Comparison of ENCODE assay signal across 11 cellular contexts in genomic region chr17:50514936-50515702, GRCh38. TPM values are rescaled to one million over a fixed set of nuclear protein-coding genes. Genes with fewer than 3 reads are reported as not detected.
DNase-seq lines count a peak whose midpoint lies in the region; ATAC-seq, FAIRE-seq and TF ChIP-seq lines count a peak whose summit lies in the region.
"Had no signal": no experiment of that assay in that cellular context is flagged by ENCODE, and none has a peak within 500 bp of the region (broad histone marks: within the 10 kb centered on the region; RNA-seq: fewer than 3 reads in every experiment).

No MANE protein-coding gene starts in this region.

- H3K4me1 Mint-ChIP-seq in brain = peaks cover 40% of the 10 kb centered on the region

- H3K9me3 Mint-ChIP-seq in brain = peaks cover 0 to 3% (median 0%) of the 10 kb centered on the region in 5 experiments
- H3K9me3 Mint-ChIP-seq: CD4-positive, CD25-positive, alpha-beta regulatory T cell had no signal

- TF ChIP-seq RAD21 in HepG2 (CRISPR knock-in tag; IDR thresholded peaks at IDR 0.05) = no peak

- H3K9me3 ChIP-seq in HepG2 (ENCODE audit: low read length) = no peaks in the 10 kb centered on the region

- H3K36me3 ChIP-seq in HepG2 (replicated peaks in 1 of 2; ENCODE audit: control insufficient read depth in 1 of 2, insufficient read depth in 2 of 2, low read length in 2 of 2) = no peaks in the 10 kb centered on the region

- no peaks in the 10 kb centered on the region for H4K20me1 ChIP-seq in HepG2 (ENCODE audit: insufficient read depth, low read length)

- no TSS peak for BruUV-seq in HepG2 (replicated peaks; lab: Mats Ljungman, UMichigan)

- H3K4me2 ChIP-seq in HepG2 (ENCODE audit: low read depth, low read length) = no peak overlapping the region

- TF ChIP-seq POLR2A in HepG2 (IDR thresholded peaks at IDR 0.05; ENCODE audit: insufficient read depth in 1 of 2, low read depth in 2 of 2, low read length in 2 of 2) = no peak

- H3K79me2 ChIP-seq in HepG2 (ENCODE audit: insufficient read depth, low read length) = no peaks in the 10 kb centered on the region

- H3K4me3 Mint-ChIP-seq in brain = no peak overlapping the region

- peaks cover 0 to 8% of the 10 kb centered on the region in 2 experiments; a peak in 1 of 5 replicates for H3K27me3 ChIP-seq in HepG2 (ENCODE audit: control insufficient read depth in 1 of 2, insufficient read depth in 2 of 2, low read length in 2 of 2)

- POLR2A ChIA-PET in HepG2 (lab: Yijun Ruan, JAX) = interaction anchor here (0.5 to 1.8 kb wide), 3 partner anchors 11 to 124 kb away, joined by 3 to 4 read pairs (median 3); no protein-coding TSS in a partner anchor

- peaks cover 62% of the 10 kb centered on the region for H3K4me1 ChIP-seq in HepG2 (ENCODE audit: insufficient read depth, low read length)

- TF ChIP-seq CTCF in brain (conservative IDR thresholded peaks at IDR 0.05) (no peak), HepG2 (CRISPR knock-in tag; IDR thresholded peaks at IDR 0.05) (no peak)

- peaks cover 3% of the 10 kb centered on the region for H3K27me3 Mint-ChIP-seq in brain
- H3K27me3 Mint-ChIP-seq: CD4-positive, CD25-positive, alpha-beta regulatory T cell had no signal

- H3K36me3 Mint-ChIP-seq in brain = no peaks in the 10 kb centered on the region
- H3K36me3 Mint-ChIP-seq: CD4-positive, CD25-positive, alpha-beta regulatory T cell had no signal

- H3K27ac ChIP-seq in HepG2 (ENCODE audit: extremely low read length, insufficient read depth, low read length) = no peak overlapping the region
- H3K27ac ChIP-seq: VCaP had no signal

- FAIRE-seq in HepG2 (lab: Jason Lieb, UNC) = no peak

- WGBS in HepG2 (ENCODE audit: low lambda C conversion rate) = 23% methylated on average over 6 of the region's 6 CpGs

- no peak for ATAC-seq in HepG2
- ATAC-seq in HG03520 (IDR thresholded peaks at IDR 0.05; ENCODE audit: unreplicated experiment) = no peak

- no peak overlapping the region for H3K4me3 ChIP-seq in HepG2 (replicated peaks in 1 of 3; ENCODE audit: insufficient read depth in 1 of 3, low read depth in 2 of 3, low read length in 3 of 3)

- intact Hi-C loops in HepG2 (cut with micrococcal nuclease; ENCODE audit: unreplicated experiment) = no loop called here

- peak; percentile 15 for DNase-seq in CD1c-positive myeloid dendritic cell (ENCODE audit: extremely low spot score)
- DNase-seq in HepG2 (ENCODE audit: low spot score) = peak; percentile 60
- no peak for DNase-seq in NCI-H146 treated with DMSO at 0.1 percent for 48 hours (lab: John Stamatoyannopoulos, UW; ENCODE audit: unreplicated experiment)
- no peak for DNase-seq in activated T-cell treated with anti-CD3 and anti-CD28 coated beads, Interleukin-2, amount 50 U/mL, for 1 hour
- DNase-seq: activated naive CD4-positive, alpha-beta T cell treated with Interleukin-2 at 50 U/mL for 16 hours; CD4-positive, CD25-positive, alpha-beta regulatory T cell; OCI-M1 had no signal

- H3K9ac ChIP-seq in HepG2 (ENCODE audit: insufficient read depth, low read depth, low read length) = no peak overlapping the region

- in situ Hi-C loops in HepG2 (cut with HindIII; ENCODE audit: extremely low pct_ligation_motif_present, low pct_unique_long_range_greater_than_20kb) = no loop called here

- H3K27ac Mint-ChIP-seq in brain = peak overlapping the region in 3 of 5 experiments; percentile 2 to 60 (median 6)

- H2AFZ ChIP-seq in HepG2 (ENCODE audit: low read length) = no peak overlapping the region

- TF ChIP-seq EP300 in HepG2 (IDR thresholded peaks at IDR 0.05; ENCODE audit: low read depth in 2 of 2, low read length in 2 of 2) = no peak
- no peak for TF ChIP-seq EP300 in HepG2 (CRISPR knock-in tag; IDR thresholded peaks at IDR 0.05; ENCODE audit: borderline replicate concordance)

- CTCF ChIA-PET in HepG2 (lab: Yijun Ruan, JAX; ENCODE audit: low intra/inter-chr PET ratio, low total read pairs) = no interaction called here

RNA-seq across cellular contexts. Expression of gene MYCBPAP, which starts 6.9 kb away (rescaled TPM):
- 0.61 TPM for polyA plus RNA-seq in brain (ENCODE audit: insufficient read depth, low read depth, low replicate concordance)
- 0.24 and 0.36 TPM in 2 replicates for total RNA-seq in HepG2 (2016; rRNA removed; fragmentation: Illumina TruSeq; extraction: Trizol)
- not detected in 2 replicates for total RNA-seq in HepG2 (2016; cell fraction: cytosol; rRNA removed; fragmentation: Illumina TruSeq; extraction: Trizol; ENCODE audit: low read depth)
- total RNA-seq in HepG2 (2016; cell fraction: insoluble cytoplasmic fraction; rRNA removed; fragmentation: Illumina TruSeq; extraction: Trizol) = 0.09 and 0.32 TPM in 2 replicates
- 0.41 TPM in 1 of 2 replicates, not detected in the other for total RNA-seq in HepG2 (2016; cell fraction: membrane; rRNA removed; fragmentation: Illumina TruSeq; extraction: Trizol)
- 0.47 and 1.0 TPM in 2 replicates for total RNA-seq in HepG2 (2016; cell fraction: nucleus; rRNA removed; fragmentation: Illumina TruSeq; extraction: Trizol)
- 0.18 and 0.22 TPM in 2 replicates for polyA plus RNA-seq in HepG2 (2011; rRNA removed)
- polyA plus RNA-seq in HepG2 (2011; cell fraction: cytosol; rRNA removed) = 0.12 and 0.13 TPM in 2 replicates
- 0.69 and 1.0 TPM in 2 replicates for polyA plus RNA-seq in HepG2 (2011; cell fraction: nucleus; rRNA removed)
- 0.48 and 0.56 TPM in 2 replicates for polyA plus RNA-seq in HepG2 (2012)
- polyA plus RNA-seq in HepG2 (2016; cell fraction: cytosol; fragmentation: Illumina TruSeq; extraction: Trizol; ENCODE audit: low read depth) = not detected in 2 replicates
- polyA plus RNA-seq in HepG2 (2016; cell fraction: insoluble cytoplasmic fraction; fragmentation: Illumina TruSeq; extraction: Trizol; ENCODE audit: low read depth) = 0.36 and 0.41 TPM in 2 replicates
- polyA plus RNA-seq in HepG2 (2016; cell fraction: membrane; fragmentation: Illumina TruSeq; extraction: Trizol; ENCODE audit: low read depth) = 0.07 TPM in 1 of 2 replicates, not detected in the other
- polyA plus RNA-seq in HepG2 (2016; cell fraction: nucleus; fragmentation: Illumina TruSeq; extraction: Trizol; ENCODE audit: insufficient read depth, low read depth) = 0.93 and 1.1 TPM in 2 replicates
- polyA minus RNA-seq in HepG2 (2011; rRNA and poly(A)+ RNA removed; ENCODE audit: low replicate concordance) = 0.33 TPM in 1 of 2 replicates, not detected in the other
- not detected in 2 replicates for polyA minus RNA-seq in HepG2 (2011; cell fraction: cytosol; rRNA and poly(A)+ RNA removed)
- polyA minus RNA-seq in HepG2 (2011; cell fraction: nucleus; rRNA and poly(A)+ RNA removed) = 0.52 and 0.75 TPM in 2 replicates

RNA-seq across cellular contexts. Expression of gene EPN3, which starts 17.4 kb away (rescaled TPM):
- polyA plus RNA-seq in brain (ENCODE audit: insufficient read depth, low read depth, low replicate concordance) = 2.1 TPM
- total RNA-seq in HepG2 (2016; rRNA removed; fragmentation: Illumina TruSeq; extraction: Trizol) = 0.41 and 0.95 TPM in 2 replicates
- 0.88 and 1.1 TPM in 2 replicates for total RNA-seq in HepG2 (2016; cell fraction: cytosol; rRNA removed; fragmentation: Illumina TruSeq; extraction: Trizol; ENCODE audit: low read depth)
- total RNA-seq in HepG2 (2016; cell fraction: insoluble cytoplasmic fraction; rRNA removed; fragmentation: Illumina TruSeq; extraction: Trizol) = 0.54 and 0.71 TPM in 2 replicates
- total RNA-seq in HepG2 (2016; cell fraction: membrane; rRNA removed; fragmentation: Illumina TruSeq; extraction: Trizol) = 0.90 and 1.3 TPM in 2 replicates
- 1.1 and 1.6 TPM in 2 replicates for total RNA-seq in HepG2 (2016; cell fraction: nucleus; rRNA removed; fragmentation: Illumina TruSeq; extraction: Trizol)
- 0.05 and 0.11 TPM in 2 replicates for polyA plus RNA-seq in HepG2 (2011; rRNA removed)
- 0.04 and 0.09 TPM in 2 replicates for polyA plus RNA-seq in HepG2 (2011; cell fraction: cytosol; rRNA removed)
- polyA plus RNA-seq in HepG2 (2011; cell fraction: nucleus; rRNA removed) = 0.23 and 0.35 TPM in 2 replicates
- polyA plus RNA-seq in HepG2 (2012) = 0.09 and 0.15 TPM in 2 replicates
- 0.40 and 0.55 TPM in 2 replicates for polyA plus RNA-seq in HepG2 (2016; cell fraction: cytosol; fragmentation: Illumina TruSeq; extraction: Trizol; ENCODE audit: low read depth)
- 1.2 and 1.4 TPM in 2 replicates for polyA plus RNA-seq in HepG2 (2016; cell fraction: insoluble cytoplasmic fraction; fragmentation: Illumina TruSeq; extraction: Trizol; ENCODE audit: low read depth)
- polyA plus RNA-seq in HepG2 (2016; cell fraction: membrane; fragmentation: Illumina TruSeq; extraction: Trizol; ENCODE audit: low read depth) = 0.73 and 0.91 TPM in 2 replicates
- 1.2 and 1.7 TPM in 2 replicates for polyA plus RNA-seq in HepG2 (2016; cell fraction: nucleus; fragmentation: Illumina TruSeq; extraction: Trizol; ENCODE audit: insufficient read depth, low read depth)
- 0.35 and 1.4 TPM in 2 replicates for polyA minus RNA-seq in HepG2 (2011; rRNA and poly(A)+ RNA removed; ENCODE audit: low replicate concordance)
- polyA minus RNA-seq in HepG2 (2011; cell fraction: cytosol; rRNA and poly(A)+ RNA removed) = 0.20 and 0.53 TPM in 2 replicates
- 1.1 and 3.2 TPM in 2 replicates for polyA minus RNA-seq in HepG2 (2011; cell fraction: nucleus; rRNA and poly(A)+ RNA removed)
- total RNA-seq: CD4-positive, CD25-positive, alpha-beta regulatory T cell; mesenteric fat pad had no signal
- polyA plus RNA-seq: CD4-positive, CD25-positive, alpha-beta regulatory T cell had no signal

RNA-seq across cellular contexts. Expression of gene SPATA20, which starts 31.9 kb away (rescaled TPM):
- polyA plus RNA-seq in brain (ENCODE audit: insufficient read depth, low read depth, low replicate concordance) (22.1 TPM), HepG2 (2011; rRNA removed) (36.1 and 38.1 TPM in 2 replicates)
- 35.7 and 64.8 TPM in 2 replicates for total RNA-seq in HepG2 (2016; rRNA removed; fragmentation: Illumina TruSeq; extraction: Trizol)
- 38.7 and 45.5 TPM in 2 replicates for total RNA-seq in HepG2 (2016; cell fraction: cytosol; rRNA removed; fragmentation: Illumina TruSeq; extraction: Trizol; ENCODE audit: low read depth)
- total RNA-seq in HepG2 (2016; cell fraction: insoluble cytoplasmic fraction; rRNA removed; fragmentation: Illumina TruSeq; extraction: Trizol) = 31.6 and 65.5 TPM in 2 replicates
- 64.2 and 68.5 TPM in 2 replicates for total RNA-seq in HepG2 (2016; cell fraction: membrane; rRNA removed; fragmentation: Illumina TruSeq; extraction: Trizol)
- 65.8 and 68.8 TPM in 2 replicates for total RNA-seq in HepG2 (2016; cell fraction: nucleus; rRNA removed; fragmentation: Illumina TruSeq; extraction: Trizol)
- 16.3 and 29.3 TPM in 2 replicates for polyA plus RNA-seq in HepG2 (2011; cell fraction: cytosol; rRNA removed)
- polyA plus RNA-seq in HepG2 (2011; cell fraction: nucleus; rRNA removed) = 301 and 348 TPM in 2 replicates
- polyA plus RNA-seq in HepG2 (2012) = 22.4 and 25.0 TPM in 2 replicates
- 38.7 and 44.0 TPM in 2 replicates for polyA plus RNA-seq in HepG2 (2016; cell fraction: cytosol; fragmentation: Illumina TruSeq; extraction: Trizol; ENCODE audit: low read depth)
- polyA plus RNA-seq in HepG2 (2016; cell fraction: insoluble cytoplasmic fraction; fragmentation: Illumina TruSeq; extraction: Trizol; ENCODE audit: low read depth) = 36.7 and 39.9 TPM in 2 replicates
- polyA plus RNA-seq in HepG2 (2016; cell fraction: membrane; fragmentation: Illumina TruSeq; extraction: Trizol; ENCODE audit: low read depth) = 62.1 and 66.1 TPM in 2 replicates
- 150 and 152 TPM in 2 replicates for polyA plus RNA-seq in HepG2 (2016; cell fraction: nucleus; fragmentation: Illumina TruSeq; extraction: Trizol; ENCODE audit: insufficient read depth, low read depth)
- polyA minus RNA-seq in HepG2 (2011; rRNA and poly(A)+ RNA removed; ENCODE audit: low replicate concordance) = 11.3 and 57.4 TPM in 2 replicates
- 12.1 and 17.9 TPM in 2 replicates for polyA minus RNA-seq in HepG2 (2011; cell fraction: cytosol; rRNA and poly(A)+ RNA removed)
- 52.6 and 68.2 TPM in 2 replicates for polyA minus RNA-seq in HepG2 (2011; cell fraction: nucleus; rRNA and poly(A)+ RNA removed)

RNA-seq across cellular contexts. Expression of gene RSAD1, which starts 36.5 kb away (rescaled TPM):
- polyA plus RNA-seq in brain (ENCODE audit: insufficient read depth, low read depth, low replicate concordance) = 17.8 TPM
- total RNA-seq in HepG2 (2016; rRNA removed; fragmentation: Illumina TruSeq; extraction: Trizol) = 16.0 and 22.7 TPM in 2 replicates
- total RNA-seq in HepG2 (2016; cell fraction: cytosol; rRNA removed; fragmentation: Illumina TruSeq; extraction: Trizol; ENCODE audit: low read depth) = 7.3 and 10.0 TPM in 2 replicates
- total RNA-seq in HepG2 (2016; cell fraction: insoluble cytoplasmic fraction; rRNA removed; fragmentation: Illumina TruSeq; extraction: Trizol) = 16.9 and 22.5 TPM in 2 replicates
- 13.4 and 14.3 TPM in 2 replicates for total RNA-seq in HepG2 (2016; cell fraction: membrane; rRNA removed; fragmentation: Illumina TruSeq; extraction: Trizol)
- 30.4 and 33.5 TPM in 2 replicates for total RNA-seq in HepG2 (2016; cell fraction: nucleus; rRNA removed; fragmentation: Illumina TruSeq; extraction: Trizol)
- 27.7 and 36.1 TPM in 2 replicates for polyA plus RNA-seq in HepG2 (2011; rRNA removed)
- 18.4 and 20.0 TPM in 2 replicates for polyA plus RNA-seq in HepG2 (2011; cell fraction: cytosol; rRNA removed)
- polyA plus RNA-seq in HepG2 (2011; cell fraction: nucleus; rRNA removed) = 105 and 113 TPM in 2 replicates
- polyA plus RNA-seq in HepG2 (2012) = 23.6 and 33.3 TPM in 2 replicates
- 5.4 and 6.8 TPM in 2 replicates for polyA plus RNA-seq in HepG2 (2016; cell fraction: cytosol; fragmentation: Illumina TruSeq; extraction: Trizol; ENCODE audit: low read depth)
- polyA plus RNA-seq in HepG2 (2016; cell fraction: insoluble cytoplasmic fraction; fragmentation: Illumina TruSeq; extraction: Trizol; ENCODE audit: low read depth) = 26.1 and 30.3 TPM in 2 replicates
- polyA plus RNA-seq in HepG2 (2016; cell fraction: membrane; fragmentation: Illumina TruSeq; extraction: Trizol; ENCODE audit: low read depth) = 12.5 and 12.8 TPM in 2 replicates
- 76.0 and 77.9 TPM in 2 replicates for polyA plus RNA-seq in HepG2 (2016; cell fraction: nucleus; fragmentation: Illumina TruSeq; extraction: Trizol; ENCODE audit: insufficient read depth, low read depth)
- polyA minus RNA-seq in HepG2 (2011; rRNA and poly(A)+ RNA removed; ENCODE audit: low replicate concordance) = 18.5 and 34.3 TPM in 2 replicates
- 8.6 and 9.4 TPM in 2 replicates for polyA minus RNA-seq in HepG2 (2011; cell fraction: cytosol; rRNA and poly(A)+ RNA removed)
- polyA minus RNA-seq in HepG2 (2011; cell fraction: nucleus; rRNA and poly(A)+ RNA removed) = 53.4 and 55.7 TPM in 2 replicates

RNA-seq across cellular contexts. Expression of gene CACNA1G, which starts 45.4 kb away (rescaled TPM):
- polyA plus RNA-seq in brain (ENCODE audit: insufficient read depth, low read depth, low replicate concordance) (2.0 TPM), HepG2 (2011; rRNA removed) (0.01 TPM in 1 of 2 replicates, not detected in the other)
- 0.02 TPM in 1 of 2 replicates, not detected in the other for total RNA-seq in HepG2 (2016; rRNA removed; fragmentation: Illumina TruSeq; extraction: Trizol)
- not detected in 2 replicates for total RNA-seq in HepG2 (2016; cell fraction: cytosol; rRNA removed; fragmentation: Illumina TruSeq; extraction: Trizol; ENCODE audit: low read depth)
- not detected in 2 replicates for total RNA-seq in HepG2 (2016; cell fraction: insoluble cytoplasmic fraction; rRNA removed; fragmentation: Illumina TruSeq; extraction: Trizol)
- not detected in 2 replicates for total RNA-seq in HepG2 (2016; cell fraction: membrane; rRNA removed; fragmentation: Illumina TruSeq; extraction: Trizol)
- total RNA-seq in HepG2 (2016; cell fraction: nucleus; rRNA removed; fragmentation: Illumina TruSeq; extraction: Trizol) = not detected in 2 replicates
- 0.01 TPM in 1 of 2 replicates, not detected in the other for polyA plus RNA-seq in HepG2 (2011; cell fraction: cytosol; rRNA removed)
- polyA plus RNA-seq in HepG2 (2011; cell fraction: nucleus; rRNA removed) = 0.02 and 0.08 TPM in 2 replicates
- not detected in 2 replicates for polyA plus RNA-seq in HepG2 (2012)
- polyA plus RNA-seq in HepG2 (2016; cell fraction: cytosol; fragmentation: Illumina TruSeq; extraction: Trizol; ENCODE audit: low read depth) = not detected in 2 replicates
- polyA plus RNA-seq in HepG2 (2016; cell fraction: insoluble cytoplasmic fraction; fragmentation: Illumina TruSeq; extraction: Trizol; ENCODE audit: low read depth) = not detected in 2 replicates
- polyA plus RNA-seq in HepG2 (2016; cell fraction: membrane; fragmentation: Illumina TruSeq; extraction: Trizol; ENCODE audit: low read depth) = not detected in 2 replicates
- not detected in 2 replicates for polyA plus RNA-seq in HepG2 (2016; cell fraction: nucleus; fragmentation: Illumina TruSeq; extraction: Trizol; ENCODE audit: insufficient read depth, low read depth)
- not detected in 2 replicates for polyA minus RNA-seq in HepG2 (2011; rRNA and poly(A)+ RNA removed; ENCODE audit: low replicate concordance)
- not detected in 2 replicates for polyA minus RNA-seq in HepG2 (2011; cell fraction: cytosol; rRNA and poly(A)+ RNA removed)
- not detected in 2 replicates for polyA minus RNA-seq in HepG2 (2011; cell fraction: nucleus; rRNA and poly(A)+ RNA removed)
- polyA plus RNA-seq: CD4-positive, CD25-positive, alpha-beta regulatory T cell had no signal

Comparison
In these comparisons a context has a peak if more than half of its experiments do, and no peak if none do; other contexts are left out.
1. DNase-seq: peak in CD1c-positive myeloid dendritic cell (single experiment) and HepG2 (single experiment); none in NCI-H146 treated with DMSO at 0.1 percent for 48 hours (single experiment) and activated T-cell treated with anti-CD3 and anti-CD28 coated beads, Interleukin-2, amount 50 U/mL, for 1 hour (single experiment).